ENCODE assay signal across 1 cellular context in genomic region chr19:45577111-45577905, GRCh38.
TF ChIP-seq lines count a peak whose summit lies in the region.

No MANE protein-coding gene starts in this region.

TF ChIP-seq in HepG2, 621 proteins besides CTCF, POLR2A, EP300 and RAD21 (continued from another document and continues in another):
- TF ChIP-seq SIN3A (IDR thresholded peaks at IDR 0.05; ENCODE audit: borderline replicate concordance, low read depth, low read length): peak; percentile 39; the same call in 1 of the 2 replicates
- no peak for TF ChIP-seq ZXDC (CRISPR knock-in tag; IDR thresholded peaks at IDR 0.05)
- TF ChIP-seq KLF15 (CRISPR knock-in tag; IDR thresholded peaks at IDR 0.05; ENCODE audit: borderline replicate concordance): no peak
- TF ChIP-seq ETV6 (CRISPR knock-in tag; conservative IDR thresholded peaks at IDR 0.05): no peak
- no peak for TF ChIP-seq ZNF160 (CRISPR knock-in tag; IDR thresholded peaks at IDR 0.05)
- TF ChIP-seq NCOA5 (CRISPR knock-in tag; IDR thresholded peaks at IDR 0.05): no peak
- peak; percentile 97 for TF ChIP-seq ZNF317 (CRISPR knock-in tag; IDR thresholded peaks at IDR 0.05)
- no peak for TF ChIP-seq SP4 (CRISPR knock-in tag; IDR thresholded peaks at IDR 0.05)
- peak; percentile 67 for TF ChIP-seq TEAD3 (CRISPR knock-in tag; optimal IDR thresholded peaks at IDR 0.05; ENCODE audit: borderline replicate concordance)
- peak; percentile 66; the same call in 1 of the 2 replicates for TF ChIP-seq PHF21A (CRISPR knock-in tag; IDR thresholded peaks at IDR 0.05)
- TF ChIP-seq SKIL (CRISPR knock-in tag; IDR thresholded peaks at IDR 0.05; ENCODE audit: borderline replicate concordance): peak; percentile 85
- no peak for TF ChIP-seq ZFP1 (CRISPR knock-in tag; IDR thresholded peaks at IDR 0.05)
- no peak for TF ChIP-seq DPF2 (CRISPR knock-in tag; IDR thresholded peaks at IDR 0.05; ENCODE audit: borderline replicate concordance, low read depth)
- no peak for TF ChIP-seq KMT2B (CRISPR knock-in tag; IDR thresholded peaks at IDR 0.05)
- no peak for TF ChIP-seq ZBTB38 (CRISPR knock-in tag; IDR thresholded peaks at IDR 0.05)
- no peak for TF ChIP-seq ZNF407 (CRISPR knock-in tag; IDR thresholded peaks at IDR 0.05; ENCODE audit: not compliant biosample characterization)
- TF ChIP-seq MXI1 (IDR thresholded peaks at IDR 0.05; ENCODE audit: borderline replicate concordance, low read depth, low read length): 0 out of 3 replicates have a peak, but pooled peaks have one; percentile 17
- no peak for TF ChIP-seq HIC2 (CRISPR knock-in tag; IDR thresholded peaks at IDR 0.05; ENCODE audit: low read depth)
- TF ChIP-seq SOX6 (IDR thresholded peaks at IDR 0.05): no peak
- TF ChIP-seq SOX6 (CRISPR knock-in tag; IDR thresholded peaks at IDR 0.05): peak; percentile 65; the same call in 1 of the 2 replicates
- TF ChIP-seq ZNF646 (CRISPR knock-in tag; IDR thresholded peaks at IDR 0.05): no peak
- TF ChIP-seq ZNF761 (CRISPR knock-in tag; conservative IDR thresholded peaks at IDR 0.05): no peak
- no peak for TF ChIP-seq ZNF543 (CRISPR knock-in tag; IDR thresholded peaks at IDR 0.05)
- TF ChIP-seq MZF1 (CRISPR knock-in tag; IDR thresholded peaks at IDR 0.05; ENCODE audit: borderline replicate concordance): no peak
- no peak for TF ChIP-seq AGO2 (optimal IDR thresholded peaks at IDR 0.05; ENCODE audit: low read depth, low read length)
- peak; percentile 66 for TF ChIP-seq ARID5B (CRISPR knock-in tag; IDR thresholded peaks at IDR 0.05)
